ENCODE assay signal across 1 cellular context in the genomic region with DNA sequence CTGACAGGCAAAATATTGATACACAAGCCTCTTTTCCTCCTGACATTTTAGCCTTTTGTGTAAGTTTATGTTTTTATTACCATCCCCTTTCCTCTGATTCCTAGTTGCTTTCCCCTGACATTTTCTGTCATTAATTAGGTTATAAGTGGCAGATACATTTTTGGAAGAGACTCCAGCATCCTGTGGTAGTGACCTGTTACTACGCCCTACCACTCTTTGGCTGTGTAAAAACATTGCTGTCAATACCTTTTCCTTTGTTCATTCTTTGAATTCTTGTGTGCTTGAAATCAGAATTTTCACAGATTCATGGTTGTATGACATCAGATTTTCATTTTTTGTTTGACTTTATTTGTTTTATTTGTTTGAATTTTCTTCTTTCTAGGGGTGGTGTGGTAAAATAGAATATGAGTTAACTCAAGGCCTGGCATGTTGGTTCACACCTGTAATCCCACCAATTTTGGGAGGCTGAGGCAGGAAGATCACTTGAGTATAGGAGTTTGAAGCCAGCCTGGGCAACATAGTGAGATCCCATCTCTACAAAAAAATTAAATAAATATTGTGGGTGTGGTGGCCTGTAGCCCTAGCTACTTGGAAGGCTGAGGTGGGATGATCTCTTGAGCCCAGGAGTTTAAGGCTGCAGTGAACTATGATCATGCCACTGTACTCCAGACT.
TF ChIP-seq lines count a peak whose summit lies in the region.

No MANE protein-coding gene starts in this region.

TF ChIP-seq in endothelial cell of umbilical vein, 7 proteins besides CTCF, POLR2A, EP300 and RAD21 (continued from another document):
- TF ChIP-seq MAX (IDR thresholded peaks at IDR 0.05; ENCODE audit: insufficient read depth, insufficient read length) (no peak), GATA2 (IDR thresholded peaks at IDR 0.05; ENCODE audit: insufficient read depth, insufficient read length, low read depth, low read length) (no peak), FOS (IDR thresholded peaks at IDR 0.05; ENCODE audit: borderline replicate concordance, insufficient read depth, low read length) (no peak), EZH2 (IDR thresholded peaks at IDR 0.05; ENCODE audit: borderline replicate concordance, low read depth, low read length, severe bottlenecking) (no peak), MYC (IDR thresholded peaks at IDR 0.05; ENCODE audit: low read depth, low read length) (no peak), JUN (IDR thresholded peaks at IDR 0.05; ENCODE audit: borderline replicate concordance, insufficient read depth, insufficient read length, low read depth) (no peak)
